In the genomic region with DNA sequence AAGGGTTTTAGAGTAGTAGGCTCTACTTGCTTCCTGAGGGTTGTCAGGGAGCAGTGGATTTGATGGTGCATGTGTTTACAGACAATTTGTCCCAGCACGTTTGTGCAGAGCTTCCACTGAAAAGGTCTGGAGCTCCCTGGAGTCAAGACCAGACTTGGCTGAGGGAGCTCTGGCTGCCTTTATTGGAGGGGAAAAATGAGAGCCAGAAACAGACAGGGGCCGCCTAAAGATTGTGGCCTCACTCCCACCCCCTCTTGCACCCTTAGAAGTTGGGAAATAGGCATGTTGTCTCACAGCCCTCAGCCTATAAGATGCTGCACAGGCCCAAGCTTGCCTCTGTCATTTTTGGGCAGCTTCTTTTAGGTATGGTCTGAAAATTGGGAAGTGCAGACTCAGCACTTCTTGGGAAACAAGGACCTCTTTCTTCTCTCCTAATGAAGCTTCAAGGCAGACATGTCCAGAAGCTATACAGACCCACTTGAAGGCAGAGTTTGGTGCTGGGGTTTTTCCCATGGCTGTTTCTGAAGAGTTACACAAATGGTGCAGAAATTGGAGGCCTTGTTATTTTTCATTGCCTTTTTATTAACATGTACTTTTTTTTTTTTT, we compare ENCODE assay signal across 1 cellular context.
TF ChIP-seq lines count a peak whose summit lies in the region.

No MANE protein-coding gene starts in this region.

TF ChIP-seq in K562, 482 proteins besides CTCF, POLR2A, EP300 and RAD21 (continued from another document):
- no peak for TF ChIP-seq MCM5 (IDR thresholded peaks at IDR 0.05; ENCODE audit: low read depth)
- TF ChIP-seq TCF7 (IDR thresholded peaks at IDR 0.05; ENCODE audit: borderline replicate concordance) = no peak
- peak; percentile 88 for TF ChIP-seq MAFG (tag; conservative IDR thresholded peaks at IDR 0.05)
